In genomic region chr14:67487937-67488893, GRCh38 we compare ENCODE assay signal across 8 cellular contexts. TPM values are rescaled to one million over a fixed set of nuclear protein-coding genes. Genes with fewer than 3 reads are reported as not detected.
DNase-seq lines count a peak whose midpoint lies in the region; TF ChIP-seq lines count a peak whose summit lies in the region.

TSS of gene TMEM229B (minus strand) at chr14:67488721. CDS start at chr14:67473923, 14,798 bp downstream.

- H3K36me3 Mint-ChIP-seq in HFFc6 (ENCODE audit: low read depth) (peaks cover 6% of the 10 kb centered on the region), chondrocyte (ENCODE audit: low read depth) (peaks cover 5% of the 10 kb centered on the region)

- H3K36me3 ChIP-seq in right atrium auricular region = no peaks in the 10 kb centered on the region

- H3K4me3 Mint-ChIP-seq in HFFc6 = peak within 1 kb of the TSS; percentile 64
- H3K4me3 Mint-ChIP-seq in chondrocyte (ENCODE audit: unreplicated experiment) = no peak within 1 kb of the TSS

- H3K27me3 ChIP-seq in right atrium auricular region = no peaks in the 10 kb centered on the region

- H3K4me3 ChIP-seq in GM12864 (ENCODE audit: low read depth, low read length) (peak within 1 kb of the TSS; percentile 28), right atrium auricular region (peak within 1 kb of the TSS; percentile 25 to 45)

- peak within 1 kb of the TSS; percentile 60 to 67 for H3K27ac ChIP-seq in right atrium auricular region

- H3K27me3 Mint-ChIP-seq in HFFc6 (ENCODE audit: insufficient read depth) (peaks cover 20% of the 10 kb centered on the region), chondrocyte (ENCODE audit: low read depth) (peaks cover 5% of the 10 kb centered on the region)

- H3K9me3 ChIP-seq in right atrium auricular region = peaks cover 0 to 2% of the 10 kb centered on the region in 2 donors

- H3K4me1 Mint-ChIP-seq in HFFc6 (ENCODE audit: low read depth) = no peaks in the 10 kb centered on the region
- H3K4me1 Mint-ChIP-seq in chondrocyte (ENCODE audit: low read depth) = peaks cover 15% of the 10 kb centered on the region

- TF ChIP-seq CTCF in GM12864 (IDR thresholded peaks at IDR 0.05; ENCODE audit: low read depth, low read length, missing control alignments) (no peak), HFFc6 (IDR thresholded peaks at IDR 0.05) (no peak), right atrium auricular region (IDR thresholded peaks at IDR 0.05) (no peak), chondrocyte (IDR thresholded peaks at IDR 0.05) (no peak)

- H3K27ac Mint-ChIP-seq in HFFc6 (peak within 1 kb of the TSS; percentile 33; the same call in 1 of the 2 replicates), chondrocyte (ENCODE audit: unreplicated experiment) (no peak within 1 kb of the TSS)

- DNase-seq in GM12864 (ENCODE audit: low read depth) = peak; percentile 92
- no peak for DNase-seq in HFFc6
- peak; percentile 83 to 88 for DNase-seq in NOMO-1 (lab: John Stamatoyannopoulos, UW; ENCODE audit: unreplicated experiment in 2 of 2)
- DNase-seq in activated T-cell treated with anti-CD3 and anti-CD28 coated beads, Interleukin-2, amount 50 U/mL, for 48 hours = peak; percentile 76 to 84
- DNase-seq in right atrium auricular region (ENCODE audit: low spot score) = no peak
- DNase-seq in stimulated activated CD4-positive, alpha-beta T cell treated with anti-CD3 and anti-CD28 coated beads, TNF-alpha, amount 100 ng/mL, for 48 hours (ENCODE audit: low read depth in 3 of 3) = peak; percentile 39 to 54 (median 52)
- DNase-seq in chondrocyte (ENCODE audit: low spot score) = no peak
- no peak for DNase-seq in HuH-7.5 (ENCODE audit: low spot score)

- peaks cover 8% of the 10 kb centered on the region for H3K9me3 Mint-ChIP-seq in HFFc6
- H3K9me3 Mint-ChIP-seq in chondrocyte (ENCODE audit: low read depth) = peaks cover 6% of the 10 kb centered on the region

- peaks cover 0 to 42% of the 10 kb centered on the region in 2 donors for H3K4me1 ChIP-seq in right atrium auricular region

RNA-seq across cellular contexts. Expression of gene TMEM229B, which starts in this region (rescaled TPM):
- under 1 TPM; 0.06 to 0.38 (median 0.20) TPM for total RNA-seq in HFFc6 (2021; fragmentation: NEBNext Ultra II Directional; extraction: Animal tissue kit (Norgen Biotek cat#: 25700))
- total RNA-seq in right atrium auricular region (1 to 10 TPM; 1.3 to 2.9 TPM), chondrocyte (1.3 to 2.9 TPM (median 1.7 TPM) in 3 replicates)

Comparison
In these comparisons a context has a peak if more than half of its experiments do, and no peak if none do; other contexts are left out.
1. DNase-seq: peak in GM12864 (single experiment), NOMO-1 (2 of 2), activated T-cell treated with anti-CD3 and anti-CD28 coated beads, Interleukin-2, amount 50 U/mL, for 48 hours (2 of 2) and stimulated activated CD4-positive, alpha-beta T cell treated with anti-CD3 and anti-CD28 coated beads, TNF-alpha, amount 100 ng/mL, for 48 hours (3 of 3); none in HFFc6 (single experiment), right atrium auricular region (single experiment), chondrocyte (single experiment) and HuH-7.5 (single experiment).